ENCODE assay signal across 9 cellular contexts in genomic region chr3:16249336-16249735, GRCh38. TPM values are rescaled to one million over a fixed set of nuclear protein-coding genes. Genes with fewer than 3 reads are reported as not detected.
DNase-seq lines count a peak whose midpoint lies in the region; ATAC-seq and TF ChIP-seq lines count a peak whose summit lies in the region.
"Had no signal": no experiment of that assay in that cellular context is flagged by ENCODE, and none has a peak within 500 bp of the region (broad histone marks: within the 10 kb centered on the region; RNA-seq: fewer than 3 reads in every experiment).

No MANE protein-coding gene starts in this region.

- H3K27ac ChIP-seq in Peyer's patch, result no peak overlapping the region
- H3K27ac ChIP-seq: thoracic aorta had no signal

- H3K4me1 ChIP-seq in Peyer's patch, result peaks cover 0 to 17% (median 5%) of the 10 kb centered on the region in 4 donors

- DNase-seq in AG10803 (ENCODE audit: low read depth) (no peak), RPMI7951 (ENCODE audit: low read depth) (peak; percentile 34), fibroblast of the aortic adventitia (ENCODE audit: low read depth) (peak; percentile 49), Peyer's patch (no peak), left lobe of liver (ENCODE audit: low spot score) (no peak), cerebellar cortex (ENCODE audit: low spot score) (no peak)
- no peak for DNase-seq in activated CD8-positive, alpha-beta memory T cell treated with anti-CD3 and anti-CD28 coated beads, Interleukin-2, amount 50 U/mL, for 4 hours

- no peak for TF ChIP-seq POLR2A in Peyer's patch (IDR thresholded peaks at IDR 0.05)

- H3K9me3 ChIP-seq in Peyer's patch, result no peaks in the 10 kb centered on the region
- H3K9me3 ChIP-seq: thoracic aorta had no signal

- no peaks in the 10 kb centered on the region for H3K27me3 ChIP-seq in Peyer's patch

- no peak for ATAC-seq in left lobe of liver

- no peaks in the 10 kb centered on the region for H3K36me3 ChIP-seq in Peyer's patch
- H3K36me3 ChIP-seq: thoracic aorta had no signal

- no peak overlapping the region for H3K4me3 ChIP-seq in AG10803 (ENCODE audit: low read length)
- H3K4me3 ChIP-seq in fibroblast of the aortic adventitia (ENCODE audit: low read depth, low read length), result no peak overlapping the region
- H3K4me3 ChIP-seq in Peyer's patch, result no peak overlapping the region
- H3K4me3 ChIP-seq: thoracic aorta had no signal

- TF ChIP-seq CTCF in AG10803 (conservative IDR thresholded peaks at IDR 0.05; ENCODE audit: low read length), result peak; percentile 53
- peak; percentile 66 for TF ChIP-seq CTCF in GM12873 (IDR thresholded peaks at IDR 0.05; ENCODE audit: insufficient read depth, low read depth, low read length, missing control alignments)
- TF ChIP-seq CTCF in fibroblast of the aortic adventitia (IDR thresholded peaks at IDR 0.05; ENCODE audit: insufficient read depth, low read length), result peak; percentile 45
- TF ChIP-seq CTCF in Peyer's patch (IDR thresholded peaks at IDR 0.05), result peak in 1 of 6 experiments; percentile 32

RNA-seq across cellular contexts. Expression of gene DPH3, which starts 15.4 kb away (rescaled TPM):
- 21.9 and 24.0 TPM in 2 replicates for total RNA-seq in RPMI7951 (2014; rRNA removed; shearing (Covaris generic))
- total RNA-seq in fibroblast of the aortic adventitia (ENCODE audit: low replicate concordance), result 4.5 and 33.4 TPM in 2 replicates
- 10 to 100 TPM; 17.8 to 33.8 (median 24.3) TPM for total RNA-seq in Peyer's patch
- 10.9 TPM for total RNA-seq in left lobe of liver

RNA-seq across cellular contexts. Expression of gene OXNAD1, which starts 15.7 kb away (rescaled TPM):
- 12.9 and 13.1 TPM in 2 replicates for total RNA-seq in RPMI7951 (2014; rRNA removed; shearing (Covaris generic))
- total RNA-seq in fibroblast of the aortic adventitia (ENCODE audit: low replicate concordance), result 15.3 and 15.7 TPM in 2 replicates
- 10 to 100 TPM; 44.5 to 45.8 (median 45.2) TPM for total RNA-seq in Peyer's patch
- 17.8 TPM for total RNA-seq in left lobe of liver

Comparison
In these comparisons a context has a peak if more than half of its experiments do, and no peak if none do; other contexts are left out.
1. DNase-seq: peak in RPMI7951 (single experiment) and fibroblast of the aortic adventitia (single experiment); none in AG10803 (single experiment), Peyer's patch (0 of 3), activated CD8-positive, alpha-beta memory T cell treated with anti-CD3 and anti-CD28 coated beads, Interleukin-2, amount 50 U/mL, for 4 hours (single experiment), left lobe of liver (single experiment) and cerebellar cortex (single experiment).